31 cellular contexts compared by ENCODE assay signal in the genomic region with DNA sequence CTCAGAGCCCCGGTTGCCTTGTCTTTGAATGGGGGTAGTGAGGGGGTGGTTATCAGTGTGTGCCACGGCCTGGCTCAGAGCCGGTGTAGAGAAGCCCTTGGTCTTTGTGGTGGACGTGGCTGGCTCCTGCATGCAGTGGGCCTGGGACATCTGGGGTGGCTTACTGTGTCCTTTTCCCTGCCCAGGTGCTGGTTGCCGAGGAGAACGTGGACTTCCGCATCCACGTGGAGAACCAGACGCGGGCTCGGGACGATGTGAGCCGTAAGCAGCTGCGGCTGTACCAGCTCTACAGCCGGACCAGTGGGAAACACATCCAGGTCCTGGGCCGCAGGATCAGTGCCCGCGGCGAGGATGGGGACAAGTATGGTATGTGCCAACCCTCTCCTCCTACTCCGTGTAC. TPM values are rescaled to one million over a fixed set of nuclear protein-coding genes. Genes with fewer than 3 reads are reported as not detected.
"Had no signal": no experiment of that assay in that cellular context is flagged by ENCODE, and none has a peak within 500 bp of the region (broad histone marks: within the 10 kb centered on the region; RNA-seq: fewer than 3 reads in every experiment).

No MANE protein-coding gene starts in this region.

- H3K4me3 Mint-ChIP-seq: activated B cell treated with CpG ODN at 0.5 μM for 24 hours; activated CD8-positive, alpha-beta T cell treated with anti-CD3 and anti-CD28 coated beads for 36 hours; activated naive CD8-positive, alpha-beta T cell; activated T-cell treated with anti-CD3 and anti-CD28 coated beads, Interleukin-2, amount 50 U/mL, for 4 hours; activated T-helper 17 cell treated with anti-CD3 and anti-CD28 coated beads, Interleukin-2, amount 50 U/mL, for 72 hours; effector memory CD8-positive, alpha-beta T cell; T-helper 17 cell; T-helper 2 cell treated with Interferon-gamma antibody and Interleukin-4, amounts not matched to agents 5 μg/mL and 100 μg/mL, for 36 hours had no signal

- H3K27ac ChIP-seq: esophagus squamous epithelium, gastroesophageal sphincter, WERI-Rb-1 had no signal

- H3K36me3 Mint-ChIP-seq: activated naive CD8-positive, alpha-beta T cell had no signal

- H3K4me3 ChIP-seq: esophagus squamous epithelium, gastroesophageal sphincter had no signal

- H3K4me1 ChIP-seq: esophagus squamous epithelium, gastroesophageal sphincter had no signal

- DNase-seq: activated B cell treated with CpG ODN at 0.5 μM for 24 hours; activated CD4-positive, alpha-beta T cell treated with anti-CD3 and anti-CD28 coated beads for 48 hours; activated CD4-positive, alpha-beta T cell treated with anti-CD3 and anti-CD28 coated beads, Interleukin-2, amount 50 U/mL, for 1 hour; activated CD4-positive, alpha-beta T cell treated with anti-CD3 and anti-CD28 coated beads, Interleukin-2, amount 50 U/mL, for 48 hours; activated CD8-positive, alpha-beta memory T cell treated with anti-CD3 and anti-CD28 coated beads for 24 hours; activated CD8-positive, alpha-beta T cell treated with anti-CD3 and anti-CD28 coated beads for 36 hours; activated effector memory CD4-positive, alpha-beta T cell treated with Interleukin-2 at 50 U/mL for 16 hours; activated gamma-delta T cell treated with Interleukin-2 at 50 U/mL for 16 hours; activated naive CD4-positive, alpha-beta T cell treated with anti-CD3 and anti-CD28 coated beads, Interleukin-2, amount 50 U/mL, for 16 hours; activated naive CD4-positive, alpha-beta T cell treated with Interleukin-2 at 50 U/mL for 16 hours; activated T-cell treated with anti-CD3 and anti-CD28 coated beads, Interleukin-2, amount 50 U/mL, for 4 hours; amniotic stem cell; anterior cingulate cortex; caudate nucleus; cortex of kidney; dermis blood vessel endothelial cell; effector CD4-positive, alpha-beta T cell; effector memory CD8-positive, alpha-beta T cell; erythroblast; esophagus squamous epithelium; foreskin melanocyte; T-helper 1 cell; T-helper 17 cell; T1000; WERI-Rb-1 had no signal

- H3K27me3 ChIP-seq: esophagus squamous epithelium, gastroesophageal sphincter had no signal

- H3K9me3 Mint-ChIP-seq: activated B cell treated with CpG ODN at 0.5 μM for 24 hours; activated CD8-positive, alpha-beta T cell treated with anti-CD3 and anti-CD28 coated beads for 36 hours; activated T-cell treated with anti-CD3 and anti-CD28 coated beads, Interleukin-2, amount 50 U/mL, for 4 hours; activated T-helper 17 cell treated with anti-CD3 and anti-CD28 coated beads, Interleukin-2, amount 50 U/mL, for 72 hours; effector memory CD8-positive, alpha-beta T cell; T-helper 2 cell treated with Interferon-gamma antibody and Interleukin-4, amounts not matched to agents 5 μg/mL and 100 μg/mL, for 36 hours had no signal

- H3K4me1 Mint-ChIP-seq: activated B cell treated with CpG ODN at 0.5 μM for 24 hours; activated T-helper 17 cell treated with anti-CD3 and anti-CD28 coated beads, Interleukin-2, amount 50 U/mL, for 72 hours had no signal

- H3K27me3 Mint-ChIP-seq: activated B cell treated with CpG ODN at 0.5 μM for 24 hours; activated CD8-positive, alpha-beta T cell treated with anti-CD3 and anti-CD28 coated beads for 36 hours; activated naive CD8-positive, alpha-beta T cell; activated T-helper 17 cell treated with anti-CD3 and anti-CD28 coated beads, Interleukin-2, amount 50 U/mL, for 72 hours; effector memory CD8-positive, alpha-beta T cell; T-helper 17 cell had no signal

- ATAC-seq: activated CD4-positive, CD25-positive, alpha-beta regulatory T cell treated with anti-CD3 and anti-CD28 coated beads, Interleukin-2, amount 50 U/mL, for 24 hours; activated CD8-positive, alpha-beta T cell treated with anti-CD3 and anti-CD28 coated beads for 36 hours; activated T-cell treated with anti-CD3 and anti-CD28 coated beads, Interleukin-2, amount 50 U/mL, for 4 hours; activated T-helper 17 cell treated with anti-CD3 and anti-CD28 coated beads, Interleukin-2, amount 50 U/mL, for 72 hours; effector memory CD8-positive, alpha-beta T cell; gastroesophageal sphincter; T-helper 17 cell had no signal

- H3K36me3 ChIP-seq: esophagus squamous epithelium, gastroesophageal sphincter, WERI-Rb-1 had no signal

- H3K27ac Mint-ChIP-seq: activated B cell treated with CpG ODN at 0.5 μM for 24 hours; activated CD8-positive, alpha-beta T cell treated with anti-CD3 and anti-CD28 coated beads for 36 hours; activated naive CD8-positive, alpha-beta T cell; activated T-helper 17 cell treated with anti-CD3 and anti-CD28 coated beads, Interleukin-2, amount 50 U/mL, for 72 hours; effector memory CD8-positive, alpha-beta T cell; T-helper 17 cell; T-helper 2 cell treated with Interferon-gamma antibody and Interleukin-4, amounts not matched to agents 5 μg/mL and 100 μg/mL, for 36 hours had no signal

- H3K9me3 ChIP-seq: esophagus squamous epithelium, gastroesophageal sphincter had no signal

RNA-seq across cellular contexts. Expression of a gene that starts 16.5 kb away (rescaled TPM):
- total RNA-seq: activated B cell treated with CpG ODN at 0.5 μM for 24 hours, dermis blood vessel endothelial cell, glomerular endothelial cell had no signal
